9 cellular contexts compared by ENCODE assay signal in genomic region chr9:121285835-121286687, GRCh38. TPM values are rescaled to one million over a fixed set of nuclear protein-coding genes. Genes with fewer than 3 reads are reported as not detected.
DNase-seq lines count a peak whose midpoint lies in the region; ATAC-seq and TF ChIP-seq lines count a peak whose summit lies in the region.
"Had no signal": no experiment of that assay in that cellular context is flagged by ENCODE, and none has a peak within 500 bp of the region (broad histone marks: within the 10 kb centered on the region; RNA-seq: fewer than 3 reads in every experiment).

No MANE protein-coding gene starts in this region.

- peak in 1 of 2 donors; percentile 53 for TF ChIP-seq POLR2A in adrenal gland (IDR thresholded peaks at IDR 0.05)
- no peak for TF ChIP-seq POLR2A in sigmoid colon (IDR thresholded peaks at IDR 0.05)

- H3K4me1 ChIP-seq in adrenal gland (replicated peaks in 1 of 2): peaks cover 81 to 92% of the 10 kb centered on the region in 2 donors
- peaks cover 2 to 100% (median 98%) of the 10 kb centered on the region in 4 donors for H3K4me1 ChIP-seq in sigmoid colon
- no peaks in the 10 kb centered on the region for H3K4me1 ChIP-seq in CD8-positive, alpha-beta T cell (ENCODE audit: insufficient read depth, low read length)

- no peak for ATAC-seq in CD8-positive, alpha-beta T cell
- ATAC-seq in GM18519 (IDR thresholded peaks at IDR 0.05; ENCODE audit: low FRiP score, unreplicated experiment): no peak

- no peak overlapping the region for H3K4me3 Mint-ChIP-seq in CD8-positive, alpha-beta T cell

- H3K27ac ChIP-seq in adrenal gland (peak overlapping the region; percentile 91 to 99 (median 97)), sigmoid colon (peak overlapping the region; percentile 94 to 99 (median 97))
- H3K27ac ChIP-seq in CD8-positive, alpha-beta T cell (ENCODE audit: low read depth, low read length): no peak overlapping the region
- H3K27ac ChIP-seq: VCaP had no signal

- no peaks in the 10 kb centered on the region for H3K9me3 Mint-ChIP-seq in CD8-positive, alpha-beta T cell

- H3K9me3 ChIP-seq in adrenal gland (replicated peaks in 1 of 3) (no peaks in the 10 kb centered on the region), sigmoid colon (no peaks in the 10 kb centered on the region)
- H3K9me3 ChIP-seq in CD8-positive, alpha-beta T cell (ENCODE audit: low read length): no peaks in the 10 kb centered on the region

- no peak overlapping the region for H3K27ac Mint-ChIP-seq in CD8-positive, alpha-beta T cell

- H3K4me3 ChIP-seq in adrenal gland (peak overlapping the region in 1 of 4 donors; percentile 20), sigmoid colon (peak overlapping the region in 2 of 4 donors; percentile 3 to 18)
- no peak overlapping the region for H3K4me3 ChIP-seq in CD8-positive, alpha-beta T cell (ENCODE audit: low read depth, low read length)

- H3K27me3 Mint-ChIP-seq in CD8-positive, alpha-beta T cell (ENCODE audit: low read depth): no peaks in the 10 kb centered on the region

- H3K36me3 ChIP-seq in adrenal gland (replicated peaks in 1 of 2) (no peaks in the 10 kb centered on the region), sigmoid colon (peaks cover 0 to 20% (median 5%) of the 10 kb centered on the region in 4 donors)
- no peaks in the 10 kb centered on the region for H3K36me3 ChIP-seq in CD8-positive, alpha-beta T cell (ENCODE audit: insufficient read depth, low read length)

- peak; percentile 71 for DNase-seq in SKM-1 treated with dmso at 0.1 percent for 144 hours (lab: John Stamatoyannopoulos, UW; ENCODE audit: unreplicated experiment)
- DNase-seq in SKM-1 (lab: John Stamatoyannopoulos, UW; ENCODE audit: unreplicated experiment): no peak
- DNase-seq in adrenal gland: peak in 6 of 7 donors; percentile 67 to 93 (median 73)
- peak; percentile 62 for DNase-seq in hepatic stellate cell (ENCODE audit: low spot score)
- peak; percentile 93 for DNase-seq in sigmoid colon
- no peak for DNase-seq in CD8-positive, alpha-beta T cell
- no peak for DNase-seq in activated gamma-delta T cell (lab: John Stamatoyannopoulos, UW)

- H3K27me3 ChIP-seq in adrenal gland (no peaks in the 10 kb centered on the region), sigmoid colon (no peaks in the 10 kb centered on the region)
- no peaks in the 10 kb centered on the region for H3K27me3 ChIP-seq in CD8-positive, alpha-beta T cell (ENCODE audit: insufficient read depth, low read length)

- POLR2A ChIA-PET in CD8-positive, alpha-beta T cell (lab: Charles Lee): no interaction called here

- peaks cover 2% of the 10 kb centered on the region for H3K4me1 Mint-ChIP-seq in CD8-positive, alpha-beta T cell (ENCODE audit: low read depth)

- peaks cover 3% of the 10 kb centered on the region for H3K36me3 Mint-ChIP-seq in CD8-positive, alpha-beta T cell

- intact Hi-C loops in adrenal gland (cut with DNase I) (no loop called here), sigmoid colon (cut with DNase I) (no loop called here)
- intact Hi-C loops in CD8-positive, alpha-beta T cell (cut with DNase I, micrococcal nuclease): no loop called here

- CTCF ChIA-PET in CD8-positive, alpha-beta T cell (lab: Charles Lee): interaction anchor here (0.9 kb wide), 1 partner anchor 34 kb away, joined by 3 read pairs; no protein-coding TSS in a partner anchor

- peak; percentile 68 to 97 (median 94) for TF ChIP-seq EP300 in sigmoid colon (IDR thresholded peaks at IDR 0.05)

- TF ChIP-seq CTCF in adrenal gland (IDR thresholded peaks at IDR 0.05): no peak
- TF ChIP-seq CTCF in sigmoid colon (IDR thresholded peaks at IDR 0.05): no peak
- TF ChIP-seq CTCF in CD8-positive, alpha-beta T cell (IDR thresholded peaks at IDR 0.05): no peak

- WGBS in adrenal gland, 4 donors: 19 to 40% (median 31%) methylated on average over 11 to 18 of the region's 18 CpGs
- 41 to 52% methylated on average over 18 of the region's 18 CpGs for WGBS in sigmoid colon, 2 donors

RNA-seq across cellular contexts. Expression of gene GSN, which starts 18.1 kb away (rescaled TPM):
- total RNA-seq in adrenal gland: 100 to 1,000 TPM; 152 to 735 (median 374) TPM
- polyA plus RNA-seq in adrenal gland: 100 to 1,000 TPM in 2 of 3 donors, 10 to 100 TPM in 1; 78.5 to 432 (median 180) TPM
- total RNA-seq in sigmoid colon: 1,000 to 10,000 TPM; 1,610 to 2,826 (median 1,919) TPM
- polyA plus RNA-seq in sigmoid colon: 100 to 1,000 TPM; 333 to 617 (median 497) TPM
- total RNA-seq in CD8-positive, alpha-beta T cell: 1 to 10 TPM; 1.7 to 3.2 TPM

Comparison
In these comparisons a context has a peak if more than half of its experiments do, and no peak if none do; other contexts are left out.
1. DNase-seq: peak in SKM-1 treated with dmso at 0.1 percent for 144 hours (single experiment), adrenal gland (6 of 7), hepatic stellate cell (single experiment) and sigmoid colon (single experiment); none in SKM-1 (single experiment), CD8-positive, alpha-beta T cell (0 of 7) and activated gamma-delta T cell (single experiment).
2. RNA of gene GSN, which starts 18.1 kb away (total RNA-seq): 1,610 to 2,826 TPM in sigmoid colon and 152 to 735 TPM in adrenal gland; 1.7 to 3.2 TPM in CD8-positive, alpha-beta T cell; every median in the first group is over 10 times any median in the second.